25 cellular contexts compared by ENCODE assay signal in genomic region chr17:43740541-43740940, GRCh38. TPM values are rescaled to one million over a fixed set of nuclear protein-coding genes. Genes with fewer than 3 reads are reported as not detected.
DNase-seq lines count a peak whose midpoint lies in the region; ATAC-seq and TF ChIP-seq lines count a peak whose summit lies in the region.
"Had no signal": no experiment of that assay in that cellular context is flagged by ENCODE, and none has a peak within 500 bp of the region (broad histone marks: within the 10 kb centered on the region; RNA-seq: fewer than 3 reads in every experiment).

No MANE protein-coding gene starts in this region.

- DNase-seq in AG08396 (ENCODE audit: low spot score) (peak; percentile 70), M059J (ENCODE audit: low read depth) (peak; percentile 59), brain microvascular endothelial cell (peak; percentile 18), iris pigment epithelial cell (ENCODE audit: low read depth) (peak; percentile 38), NCI-H1436 treated with DMSO at 0.1 percent for 48 hours (lab: John Stamatoyannopoulos, UW) (no peak)
- DNase-seq: ACHN; activated CD4-positive, CD25-positive, alpha-beta regulatory T cell treated with anti-CD3 and anti-CD28 coated beads, Interleukin-2, amount 50 U/mL, for 72 hours; activated effector memory CD4-positive, alpha-beta T cell treated with Interleukin-2 at 50 U/mL for 16 hours; amniotic stem cell; CD4-positive, alpha-beta memory T cell; H7; KG1; left lung; NCI-H1105; NCI-H526 treated with DMSO at 0.1 percent for 48 hours; right cardiac atrium; SJCRH30; stimulated activated naive CD4-positive, alpha-beta T cell treated with Interleukin-2 at 50 U/mL for 16 hours had no signal

- TF ChIP-seq CTCF in brain microvascular endothelial cell (IDR thresholded peaks at IDR 0.05; ENCODE audit: low read depth, low read length, missing control alignments): no peak

- no peak overlapping the region for H3K27ac ChIP-seq in brain microvascular endothelial cell
- H3K27ac ChIP-seq: gastroesophageal sphincter, left lung, neutrophil, SJCRH30 had no signal

- ATAC-seq in HG03039 (IDR thresholded peaks at IDR 0.05; ENCODE audit: unreplicated experiment) (no peak), HG02885 (IDR thresholded peaks at IDR 0.05; ENCODE audit: poor library complexity, unreplicated experiment) (no peak), HG02759 (IDR thresholded peaks at IDR 0.05; ENCODE audit: unreplicated experiment) (no peak)
- ATAC-seq: gastroesophageal sphincter, left lung had no signal

- H3K27me3 ChIP-seq in brain microvascular endothelial cell (replicated peaks): no peaks in the 10 kb centered on the region

- H3K4me3 ChIP-seq in brain microvascular endothelial cell (ENCODE audit: low read depth, low read length): no peak overlapping the region
- H3K4me3 ChIP-seq: gastroesophageal sphincter, left lung, SJCRH30 had no signal

- H3K36me3 ChIP-seq in brain microvascular endothelial cell (replicated peaks): no peaks in the 10 kb centered on the region
- H3K36me3 ChIP-seq: gastroesophageal sphincter, left lung, neutrophil, SJCRH30 had no signal

- in situ Hi-C loops in brain microvascular endothelial cell (cut with HindIII; ENCODE audit: low pct_ligation_motif_present, low sequenced_read_pairs): no loop called here

RNA-seq across cellular contexts. Expression of gene SOST, which starts 18.1 kb away (rescaled TPM):
- not detected in 2 replicates for total RNA-seq in M059J (2014; rRNA removed; shearing (Covaris generic))
- total RNA-seq: CD4-positive, alpha-beta memory T cell; H7; mononuclear cell; OCI-LY7; SJCRH30 had no signal

RNA-seq across cellular contexts. Expression of gene DUSP3, which starts 38.2 kb away (rescaled TPM):
- 37.7 and 51.5 TPM in 2 replicates for total RNA-seq in M059J (2014; rRNA removed; shearing (Covaris generic))

RNA-seq across cellular contexts. Expression of gene CFAP97D1, which starts 39.7 kb away (rescaled TPM):
- total RNA-seq in M059J (2014; rRNA removed; shearing (Covaris generic)): not detected in 2 replicates
- total RNA-seq: CD4-positive, alpha-beta memory T cell; left lung; mononuclear cell; OCI-LY7; SJCRH30 had no signal
